In the genomic region with DNA sequence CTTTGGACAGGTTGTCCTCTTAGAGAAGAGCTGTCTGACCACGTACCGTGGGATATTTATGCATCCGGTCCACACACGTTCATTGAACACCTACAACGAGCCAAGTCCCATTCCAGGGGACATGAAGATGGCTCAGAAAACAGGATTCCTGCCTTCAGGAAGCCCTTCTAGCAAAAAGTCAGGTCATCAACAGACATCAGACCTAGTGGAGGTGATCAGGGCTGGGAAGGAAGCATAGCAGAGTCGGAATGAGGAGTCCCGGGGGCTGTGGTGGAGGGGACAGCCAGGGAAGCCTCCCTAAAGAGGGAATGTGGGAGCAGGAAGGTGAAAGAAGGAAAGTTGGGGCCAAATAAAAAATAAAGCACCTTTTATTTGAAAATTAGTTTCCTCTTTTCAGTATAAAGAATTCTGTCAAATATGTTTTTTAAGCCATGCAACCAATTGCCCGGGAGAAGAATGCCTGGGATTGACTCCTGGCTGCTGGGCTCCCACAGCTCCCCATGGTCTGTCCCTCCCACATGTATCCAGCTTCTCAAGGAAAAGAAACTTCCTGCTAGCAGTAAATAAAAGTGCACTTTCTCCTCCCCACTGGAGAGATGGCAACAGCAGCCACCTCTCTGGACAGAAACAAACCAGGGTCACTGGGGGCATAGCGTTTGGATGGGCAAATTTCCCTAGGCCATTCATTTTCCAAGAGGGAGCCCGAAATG, we compare ENCODE assay signal across 12 cellular contexts.
DNase-seq lines count a peak whose midpoint lies in the region; ATAC-seq and TF ChIP-seq lines count a peak whose summit lies in the region.
"Had no signal": no experiment of that assay in that cellular context is flagged by ENCODE, and none has a peak within 500 bp of the region (broad histone marks: within the 10 kb centered on the region; RNA-seq: fewer than 3 reads in every experiment).

No MANE protein-coding gene starts in this region.

- H2BK5ac ChIP-seq in H9 (ENCODE audit: insufficient read length, low read length), result no peak overlapping the region

- H2BK20ac ChIP-seq in H9 (ENCODE audit: low read depth, low read length, poor library complexity, severe bottlenecking), result no peak overlapping the region

- no peak overlapping the region for H3K4me2 ChIP-seq in H9 (ENCODE audit: insufficient read depth, insufficient read length, low read length)

- H3K27me3 Mint-ChIP-seq in H9 (ENCODE audit: low read depth), result no peaks in the 10 kb centered on the region
- no peaks in the 10 kb centered on the region for H3K27me3 Mint-ChIP-seq in activated CD8-positive, alpha-beta T cell treated with anti-CD3 and anti-CD28 coated beads, Interleukin-2, amount 10 ng/mL, durations not matched to agents 7 days and 5 days (ENCODE audit: low read depth)
- H3K27me3 Mint-ChIP-seq in stimulated activated naive B cell treated with anti-CD40 and anti-IgM and Interleukin-4, amounts not matched to agents 10 μg/mL and 1 μg/mL and 100 μg/mL, for 72 hours, result no peaks in the 10 kb centered on the region

- H2BK15ac ChIP-seq in H9 (ENCODE audit: low read depth, low read length), result no peak overlapping the region

- peaks cover 0 to 4% (median 2%) of the 10 kb centered on the region in 3 experiments; a peak in 2 of 7 replicates for H3K36me3 Mint-ChIP-seq in H9 (ENCODE audit: insufficient read depth in 1 of 3, low read depth in 3 of 3)
- peaks cover 5% of the 10 kb centered on the region for H3K36me3 Mint-ChIP-seq in activated CD8-positive, alpha-beta T cell treated with anti-CD3 and anti-CD28 coated beads, Interleukin-2, amount 10 ng/mL, durations not matched to agents 7 days and 5 days (ENCODE audit: low read depth)
- peaks cover 9 to 14% of the 10 kb centered on the region in 2 donors for H3K36me3 Mint-ChIP-seq in stimulated activated naive B cell treated with anti-CD40 and anti-IgM and Interleukin-4, amounts not matched to agents 10 μg/mL and 1 μg/mL and 100 μg/mL, for 72 hours

- H3K4me3 Mint-ChIP-seq in H9, result no peak overlapping the region
- no peak overlapping the region for H3K4me3 Mint-ChIP-seq in activated CD8-positive, alpha-beta T cell treated with anti-CD3 and anti-CD28 coated beads, Interleukin-2, amount 10 ng/mL, durations not matched to agents 7 days and 5 days
- no peak overlapping the region for H3K4me3 Mint-ChIP-seq in stimulated activated naive B cell treated with anti-CD40 and anti-IgM and Interleukin-4, amounts not matched to agents 10 μg/mL and 1 μg/mL and 100 μg/mL, for 72 hours

- peak; percentile 18 for ATAC-seq in activated CD8-positive, alpha-beta T cell treated with anti-CD3 and anti-CD28 coated beads, Interleukin-2, amount 10 ng/mL, durations not matched to agents 7 days and 5 days
- ATAC-seq in gastroesophageal sphincter (no peak), GM19452 (IDR thresholded peaks at IDR 0.05; ENCODE audit: unreplicated experiment) (no peak)
- ATAC-seq in stimulated activated naive B cell treated with anti-CD40 and anti-IgM and Interleukin-4, amounts not matched to agents 10 μg/mL and 1 μg/mL and 100 μg/mL, for 72 hours (replicated peaks), result no peak
- ATAC-seq: Panc1 had no signal

- no peak overlapping the region for H3K9ac ChIP-seq in H9 (ENCODE audit: extremely low read depth, insufficient read length, low read length)

- H3K14ac ChIP-seq in H9 (ENCODE audit: insufficient read depth, low read length), result no peak overlapping the region

- no peak overlapping the region for H3K23ac ChIP-seq in H9 (ENCODE audit: insufficient read length, low read depth, low read length)

- no peak overlapping the region for H3T11ph ChIP-seq in H9 (ENCODE audit: low read length)

- no peaks in the 10 kb centered on the region for H3K9me3 Mint-ChIP-seq in H9
- no peaks in the 10 kb centered on the region for H3K9me3 Mint-ChIP-seq in activated CD8-positive, alpha-beta T cell treated with anti-CD3 and anti-CD28 coated beads, Interleukin-2, amount 10 ng/mL, durations not matched to agents 7 days and 5 days (ENCODE audit: insufficient read depth)
- H3K9me3 Mint-ChIP-seq in stimulated activated naive B cell treated with anti-CD40 and anti-IgM and Interleukin-4, amounts not matched to agents 10 μg/mL and 1 μg/mL and 100 μg/mL, for 72 hours, result peaks cover 0 to 4% of the 10 kb centered on the region in 2 donors

- no CpG with 5 or more reads among the region's 10 CpGs for WGBS in H9 (ENCODE audit: extremely low coverage, insufficient read length, low lambda C conversion rate)
- WGBS in gastroesophageal sphincter (ENCODE audit: low coverage in 1 of 2), 2 donors, result 87 to 93% methylated on average over 6 to 10 of the region's 10 CpGs

- H4K91ac ChIP-seq in H9 (ENCODE audit: insufficient read length, low read depth, low read length), result no peak overlapping the region

- in situ Hi-C loops in G401 (cut with HindIII; ENCODE audit: low sequenced_read_pairs), result loop anchor here (5.0 kb wide), 1 partner anchor 71 kb away; no protein-coding TSS in a partner anchor

- no peaks in the 10 kb centered on the region for H3K79me1 ChIP-seq in H9 (ENCODE audit: insufficient read depth, low read depth, low read length, poor library complexity, severe bottlenecking)

- no peak overlapping the region for H3K4me3 ChIP-seq in gastroesophageal sphincter
- H3K4me3 ChIP-seq: MG63 had no signal

- H3K4me1 Mint-ChIP-seq in H9, result peaks cover 0 to 5% of the 10 kb centered on the region in 2 experiments; a peak in 1 of 4 replicates
- peaks cover 73% of the 10 kb centered on the region for H3K4me1 Mint-ChIP-seq in activated CD8-positive, alpha-beta T cell treated with anti-CD3 and anti-CD28 coated beads, Interleukin-2, amount 10 ng/mL, durations not matched to agents 7 days and 5 days (ENCODE audit: low read depth)
- H3K4me1 Mint-ChIP-seq in stimulated activated naive B cell treated with anti-CD40 and anti-IgM and Interleukin-4, amounts not matched to agents 10 μg/mL and 1 μg/mL and 100 μg/mL, for 72 hours, result peaks cover 47 to 61% of the 10 kb centered on the region in 2 donors

- DNase-seq in H9 (peak; percentile 8), KG1 (lab: John Stamatoyannopoulos, UW) (no peak), HuH-7.5 (ENCODE audit: low spot score) (no peak), G401 (ENCODE audit: low spot score) (no peak)
- DNase-seq in activated CD8-positive, alpha-beta T cell treated with anti-CD3 and anti-CD28 coated beads, Interleukin-2, amount 10 ng/mL, durations not matched to agents 7 days and 5 days, result no peak
- no peak for DNase-seq in stimulated activated naive B cell treated with anti-CD40 and anti-IgM and Interleukin-4, amounts not matched to agents 10 μg/mL and 1 μg/mL and 100 μg/mL, for 72 hours
- DNase-seq: cortex of kidney, MG63 had no signal

- TF ChIP-seq EP300 in gastroesophageal sphincter (IDR thresholded peaks at IDR 0.05), result no peak

- H2AFZ ChIP-seq in H9 (ENCODE audit: low read length), result no peak overlapping the region

- H3K27ac Mint-ChIP-seq in H9, result peak overlapping the region in 1 of 3 experiments; percentile 2; a peak in 1 of 7 replicates
- H3K27ac Mint-ChIP-seq in activated CD8-positive, alpha-beta T cell treated with anti-CD3 and anti-CD28 coated beads, Interleukin-2, amount 10 ng/mL, durations not matched to agents 7 days and 5 days, result peak overlapping the region; percentile 46
- H3K27ac Mint-ChIP-seq in stimulated activated naive B cell treated with anti-CD40 and anti-IgM and Interleukin-4, amounts not matched to agents 10 μg/mL and 1 μg/mL and 100 μg/mL, for 72 hours, result peak overlapping the region; percentile 60

- no peak overlapping the region for H3K56ac ChIP-seq in H9 (ENCODE audit: insufficient read length, low read depth, low read length)

- no peak overlapping the region for H2AK5ac ChIP-seq in H9 (ENCODE audit: insufficient read length, low read length)

- peaks cover 0 to 31% of the 10 kb centered on the region in 2 donors for H3K36me3 ChIP-seq in gastroesophageal sphincter

- no peak overlapping the region for H3K4ac ChIP-seq in H9 (ENCODE audit: low read depth, low read length)

- no peak overlapping the region for H2BK12ac ChIP-seq in H9 (ENCODE audit: insufficient read length, low read depth, low read length)

- H4K5ac ChIP-seq in H9 (ENCODE audit: insufficient read length, low read depth, low read length), result no peak overlapping the region

- no peak overlapping the region for H3K27ac ChIP-seq in H9 (ENCODE audit: insufficient read length, low read depth, low read length)
- H3K27ac ChIP-seq in gastroesophageal sphincter, result peak overlapping the region in 3 of 4 donors; percentile 63 to 67 (median 66)
- H3K27ac ChIP-seq: C4-2B had no signal

- no peak overlapping the region for H4K8ac ChIP-seq in H9 (replicated peaks; ENCODE audit: insufficient read length, low read depth, low read length)

- H3K9me3 ChIP-seq in H9 (ENCODE audit: control insufficient read depth, low read depth, low read length) (no peaks in the 10 kb centered on the region), gastroesophageal sphincter (no peaks in the 10 kb centered on the region)
- H3K9me3 ChIP-seq: MG63 had no signal

- TF ChIP-seq CTCF in H9 (conservative IDR thresholded peaks at IDR 0.05), result no peak
- no peak for TF ChIP-seq CTCF in gastroesophageal sphincter (IDR thresholded peaks at IDR 0.05)

- TF ChIP-seq POLR2A in gastroesophageal sphincter (IDR thresholded peaks at IDR 0.05), result no peak

- no peaks in the 10 kb centered on the region for H4K20me1 ChIP-seq in H9 (ENCODE audit: control insufficient read depth, insufficient read depth, insufficient read length)

- H3K23me2 ChIP-seq in H9 (ENCODE audit: insufficient read length, low read depth, low read length, poor library complexity, severe bottlenecking), result no peaks in the 10 kb centered on the region

- H3K79me2 ChIP-seq in H9 (ENCODE audit: insufficient read depth, low read length), result no peaks in the 10 kb centered on the region

- H3K27me3 ChIP-seq in H9 (ENCODE audit: insufficient read depth, low read length), result no peaks in the 10 kb centered on the region
- H3K27me3 ChIP-seq in gastroesophageal sphincter, result no peaks in the 10 kb centered on the region
- H3K27me3 ChIP-seq: MG63 had no signal

- CTCF ChIA-PET in activated CD8-positive, alpha-beta T cell treated with anti-CD3 and anti-CD28 coated beads, Interleukin-2, amount 10 ng/mL, durations not matched to agents 7 days and 5 days (lab: Charles Lee), result interaction anchor here (1.5 kb wide), 1 partner anchor 28 kb away, joined by 6 read pairs; no protein-coding TSS in a partner anchor

- no peaks in the 10 kb centered on the region for H3K4me1 ChIP-seq in H9 (ENCODE audit: insufficient read depth, low read length)
- H3K4me1 ChIP-seq in gastroesophageal sphincter, result peaks cover 0 to 55% (median 6%) of the 10 kb centered on the region in 3 donors

- no peak overlapping the region for H2BK120ac ChIP-seq in H9 (ENCODE audit: low read depth, low read length, poor library complexity, severe bottlenecking)

- POLR2A ChIA-PET in activated CD8-positive, alpha-beta T cell treated with anti-CD3 and anti-CD28 coated beads, Interleukin-2, amount 10 ng/mL, durations not matched to agents 7 days and 5 days (lab: Charles Lee), result interaction anchor here (1.0 kb wide), 1 partner anchor 136 kb away, joined by 3 read pairs; no protein-coding TSS in a partner anchor

- no peak overlapping the region for H3K18ac ChIP-seq in H9 (ENCODE audit: insufficient read length, low read depth, low read length)
